Comparison of ENCODE assay signal across 8 cellular contexts in genomic region chr17:75832164-75832651, GRCh38. TPM values are rescaled to one million over a fixed set of nuclear protein-coding genes. Genes with fewer than 3 reads are reported as not detected.
DNase-seq lines count a peak whose midpoint lies in the region; ATAC-seq and TF ChIP-seq lines count a peak whose summit lies in the region.

No MANE protein-coding gene starts in this region.

- CTCF ChIA-PET in activated CD8-positive, alpha-beta memory T cell treated with anti-CD3 and anti-CD28 coated beads, Interleukin-2, amount 10 ng/mL, durations not matched to agents 7 days and 5 days (lab: Charles Lee) = interaction anchor here (0.8 to 3.6 kb wide), 17 partner anchors 9 to 173 kb away, joined by 3 to 21 read pairs (median 5); partner anchors contain the start of genes GALK1, TRIM65, UNC13D and WBP2

- no peaks in the 10 kb centered on the region for H3K27me3 ChIP-seq in HUES6 (ENCODE audit: control insufficient read depth, insufficient read depth, low read length)

- no peak for TF ChIP-seq CTCF in foreskin fibroblast (IDR thresholded peaks at IDR 0.05; ENCODE audit: low read depth, low read length)

- H3K9me3 ChIP-seq in HUES6 (ENCODE audit: control insufficient read depth, insufficient read depth, low read depth, low read length) = no peaks in the 10 kb centered on the region

- peaks cover 47% of the 10 kb centered on the region for H3K4me1 ChIP-seq in HUES6 (ENCODE audit: control insufficient read depth, insufficient read depth, low read length)

- peaks cover 45% of the 10 kb centered on the region for H3K4me1 Mint-ChIP-seq in activated CD8-positive, alpha-beta memory T cell treated with anti-CD3 and anti-CD28 coated beads, Interleukin-2, amount 10 ng/mL, durations not matched to agents 7 days and 5 days

- H3K27me3 Mint-ChIP-seq in activated CD8-positive, alpha-beta memory T cell treated with anti-CD3 and anti-CD28 coated beads, Interleukin-2, amount 10 ng/mL, durations not matched to agents 7 days and 5 days = no peaks in the 10 kb centered on the region

- ATAC-seq in activated CD8-positive, alpha-beta memory T cell treated with anti-CD3 and anti-CD28 coated beads, Interleukin-2, amount 10 ng/mL, durations not matched to agents 7 days and 5 days = peak; percentile 74
- no peak for ATAC-seq in HG03457 (IDR thresholded peaks at IDR 0.05; ENCODE audit: unreplicated experiment)
- ATAC-seq in GM21515 (IDR thresholded peaks at IDR 0.05; ENCODE audit: unreplicated experiment) = no peak

- DNase-seq in activated CD8-positive, alpha-beta memory T cell treated with anti-CD3 and anti-CD28 coated beads, Interleukin-2, amount 10 ng/mL, durations not matched to agents 7 days and 5 days = peak; percentile 89
- DNase-seq in foreskin fibroblast = peak; percentile 69 to 75
- peak; percentile 53 for DNase-seq in stimulated activated CD4-positive, alpha-beta T cell treated with anti-CD3 and anti-CD28 coated beads, Interleukin-4, amount 100 ng/mL, for 24 hours
- DNase-seq in GOT3 (lab: John Stamatoyannopoulos, UW) = no peak
- no peak for DNase-seq in UCSD-AML1 (lab: John Stamatoyannopoulos, UW; ENCODE audit: unreplicated experiment)

- peak overlapping the region; percentile 37 for H3K4me3 ChIP-seq in HUES6 (ENCODE audit: low read depth, low read length)
- H3K4me3 ChIP-seq in foreskin fibroblast (ENCODE audit: low read depth in 1 of 2, low read length in 2 of 2) = no peak overlapping the region

- no peaks in the 10 kb centered on the region for H3K36me3 ChIP-seq in HUES6 (ENCODE audit: control insufficient read depth, insufficient read depth, low read length)

- peaks cover 38% of the 10 kb centered on the region for H3K36me3 Mint-ChIP-seq in activated CD8-positive, alpha-beta memory T cell treated with anti-CD3 and anti-CD28 coated beads, Interleukin-2, amount 10 ng/mL, durations not matched to agents 7 days and 5 days

- H3K9me3 Mint-ChIP-seq in activated CD8-positive, alpha-beta memory T cell treated with anti-CD3 and anti-CD28 coated beads, Interleukin-2, amount 10 ng/mL, durations not matched to agents 7 days and 5 days (ENCODE audit: low read depth) = no peaks in the 10 kb centered on the region

- peak overlapping the region; percentile 95 for H3K27ac Mint-ChIP-seq in activated CD8-positive, alpha-beta memory T cell treated with anti-CD3 and anti-CD28 coated beads, Interleukin-2, amount 10 ng/mL, durations not matched to agents 7 days and 5 days

- H3K9ac ChIP-seq in HUES6 (ENCODE audit: low read length) = peak overlapping the region; percentile 19

- H3K27ac ChIP-seq in HUES6 (ENCODE audit: low read depth, low read length) = no peak overlapping the region

- H3K4me3 Mint-ChIP-seq in activated CD8-positive, alpha-beta memory T cell treated with anti-CD3 and anti-CD28 coated beads, Interleukin-2, amount 10 ng/mL, durations not matched to agents 7 days and 5 days = peak overlapping the region; percentile 71

RNA-seq across cellular contexts. Expression of gene UNC13D, which starts 12.0 kb away (rescaled TPM):
- 100 to 1,000 TPM; 212 to 218 TPM for total RNA-seq in activated CD8-positive, alpha-beta memory T cell treated with anti-CD3 and anti-CD28 coated beads, Interleukin-2, amount 10 ng/mL, durations not matched to agents 7 days and 5 days

RNA-seq across cellular contexts. Expression of gene WBP2, which starts 22.9 kb away (rescaled TPM):
- 10 to 100 TPM; 71.3 to 79.1 TPM for total RNA-seq in activated CD8-positive, alpha-beta memory T cell treated with anti-CD3 and anti-CD28 coated beads, Interleukin-2, amount 10 ng/mL, durations not matched to agents 7 days and 5 days

RNA-seq across cellular contexts. Expression of gene TRIM47, which starts 46.2 kb away (rescaled TPM):
- 10 to 100 TPM; 13.4 to 24.3 TPM for total RNA-seq in activated CD8-positive, alpha-beta memory T cell treated with anti-CD3 and anti-CD28 coated beads, Interleukin-2, amount 10 ng/mL, durations not matched to agents 7 days and 5 days

RNA-seq across cellular contexts. Expression of gene UNK, which starts 47.6 kb away (rescaled TPM):
- total RNA-seq in activated CD8-positive, alpha-beta memory T cell treated with anti-CD3 and anti-CD28 coated beads, Interleukin-2, amount 10 ng/mL, durations not matched to agents 7 days and 5 days = 10 to 100 TPM; 32.8 to 33.1 TPM

Comparison
In these comparisons a context has a peak if more than half of its experiments do, and no peak if none do; other contexts are left out.
1. DNase-seq: peak in activated CD8-positive, alpha-beta memory T cell treated with anti-CD3 and anti-CD28 coated beads, Interleukin-2, amount 10 ng/mL, durations not matched to agents 7 days and 5 days (single experiment), foreskin fibroblast (2 of 2) and stimulated activated CD4-positive, alpha-beta T cell treated with anti-CD3 and anti-CD28 coated beads, Interleukin-4, amount 100 ng/mL, for 24 hours (single experiment); none in GOT3 (single experiment) and UCSD-AML1 (single experiment).